Comparison of ENCODE assay signal across 8 cellular contexts in genomic region chr7:99551767-99552463, GRCh38. TPM values are rescaled to one million over a fixed set of nuclear protein-coding genes. Genes with fewer than 3 reads are reported as not detected.
DNase-seq lines count a peak whose midpoint lies in the region; ATAC-seq and TF ChIP-seq lines count a peak whose summit lies in the region.

FAM200A (minus strand) TSS chr7:99552114; CDS start chr7:99548407, 3,707 bp downstream.

- peaks cover 15% of the 10 kb centered on the region for H3K36me3 Mint-ChIP-seq in activated T-cell treated with anti-CD3 and anti-CD28 coated beads, Interleukin-2, amount 50 U/mL, for 4 hours (ENCODE audit: insufficient read depth)

- no peaks in the 10 kb centered on the region for H3K9me2 ChIP-seq in PC-3 (replicated peaks; ENCODE audit: low read length)

- H3K4me1 Mint-ChIP-seq in activated T-cell treated with anti-CD3 and anti-CD28 coated beads, Interleukin-2, amount 50 U/mL, for 4 hours (ENCODE audit: low read depth) = peaks cover 30% of the 10 kb centered on the region

- CTCF ChIA-PET in PC-3 (lab: Charles Lee) = interaction anchor here (0.5 kb wide), 1 partner anchor 52 kb away, joined by 3 read pairs; no protein-coding TSS in a partner anchor

- no TSS peak for BruUV-seq in PC-3 (replicated peaks; lab: Mats Ljungman, UMichigan)

- H3K9ac ChIP-seq in PC-3 (ENCODE audit: low read length) (peak within 1 kb of the TSS; percentile 91), muscle layer of colon (ENCODE audit: low read length) (peak within 1 kb of the TSS; percentile 98)

- H2AFZ ChIP-seq in PC-3 (ENCODE audit: low read length) = peak within 1 kb of the TSS; percentile 97

- H3K4me1 ChIP-seq in PC-3 (ENCODE audit: insufficient read depth, low read length) (no peaks in the 10 kb centered on the region), esophagus muscularis mucosa (peaks cover 16 to 38% (median 26%) of the 10 kb centered on the region in 4 donors), muscle layer of colon (ENCODE audit: insufficient read depth, low read length) (peaks cover 14% of the 10 kb centered on the region)

- H3K79me2 ChIP-seq in PC-3 (ENCODE audit: low read length) = peaks cover 9% of the 10 kb centered on the region

- H3K36me3 ChIP-seq in PC-3 (ENCODE audit: low read depth, low read length) (peaks cover 7% of the 10 kb centered on the region; the same call in 1 of the 2 replicates), esophagus muscularis mucosa (peaks cover 15 to 56% (median 21%) of the 10 kb centered on the region in 4 donors), muscle layer of colon (ENCODE audit: insufficient read depth, low read length) (peaks cover 20% of the 10 kb centered on the region)

- POLR2A ChIA-PET in PC-3 (lab: Charles Lee; ENCODE audit: unreplicated experiment) = no interaction called here

- H3K9me3 Mint-ChIP-seq in activated T-cell treated with anti-CD3 and anti-CD28 coated beads, Interleukin-2, amount 50 U/mL, for 4 hours = peaks cover 7% of the 10 kb centered on the region

- ATAC-seq in GM21447 (IDR thresholded peaks at IDR 0.05; ENCODE audit: unreplicated experiment) (peak; percentile 98), PC-3 (peak; percentile 99)
- peak; percentile 99 to 100 for ATAC-seq in activated T-cell treated with anti-CD3 and anti-CD28 coated beads, Interleukin-2, amount 50 U/mL, for 4 hours

- no peaks in the 10 kb centered on the region for H3K27me3 ChIP-seq in PC-3 (ENCODE audit: low read length)
- no peaks in the 10 kb centered on the region for H3K27me3 ChIP-seq in esophagus muscularis mucosa
- no peaks in the 10 kb centered on the region for H3K27me3 ChIP-seq in muscle layer of colon (ENCODE audit: control insufficient read depth in 1 of 2, insufficient read depth in 2 of 2, low read length in 2 of 2)

- DNase-seq in D341Med (ENCODE audit: low spot score) (peak; percentile 95), HuH-7.5 (ENCODE audit: low spot score) (peak; percentile 96), PC-3 (peak; percentile 90), esophagus muscularis mucosa (ENCODE audit: extremely low spot score) (peak; percentile 95)
- DNase-seq in activated T-cell treated with anti-CD3 and anti-CD28 coated beads, Interleukin-2, amount 50 U/mL, for 4 hours = peak; percentile 79
- DNase-seq in stimulated activated CD8-positive, alpha-beta memory T cell treated with anti-CD3 and anti-CD28 coated beads, Interleukin-7, amount 100 ng/mL, for 1 hour (ENCODE audit: low read depth in 2 of 2) = peak; percentile 65 to 73

- peak within 1 kb of the TSS; percentile 91 for H3K4me3 Mint-ChIP-seq in activated T-cell treated with anti-CD3 and anti-CD28 coated beads, Interleukin-2, amount 50 U/mL, for 4 hours

- WGBS in esophagus muscularis mucosa = under 1% methylated on average over 18 of the region's 37 CpGs

- no peaks in the 10 kb centered on the region for H4K20me1 ChIP-seq in PC-3 (ENCODE audit: low read length)

- H3K4me3 ChIP-seq in PC-3 (ENCODE audit: low read length) = peak within 1 kb of the TSS; percentile 92
- H3K4me3 ChIP-seq in esophagus muscularis mucosa = peak within 1 kb of the TSS; percentile 78 to 97 (median 86)
- H3K4me3 ChIP-seq in muscle layer of colon (ENCODE audit: low read depth in 1 of 2, low read length in 2 of 2) = peak within 1 kb of the TSS; percentile 95 to 96

- no peaks in the 10 kb centered on the region for H3F3A ChIP-seq in PC-3 (ENCODE audit: low read length, unreplicated experiment)

- peak within 1 kb of the TSS; percentile 92 for H3K4me2 ChIP-seq in PC-3 (ENCODE audit: low read length)

- H3K9me3 ChIP-seq in PC-3 (ENCODE audit: low read length) (no peaks in the 10 kb centered on the region), esophagus muscularis mucosa (no peaks in the 10 kb centered on the region), muscle layer of colon (ENCODE audit: low read length) (no peaks in the 10 kb centered on the region)

- intact Hi-C loops in PC-3 (cut with micrococcal nuclease) (loop anchor here (1.0 to 2.0 kb wide), 3 partner anchors 11 to 65 kb away; partner anchors contain the start of genes ZKSCAN5 and ZSCAN25), esophagus muscularis mucosa (cut with DNase I) (loop anchor here (5.0 kb wide), 1 partner anchor 50 kb away; the partner anchor contains the start of genes ZKSCAN5 and ZNF394)

- H3K27me3 Mint-ChIP-seq in activated T-cell treated with anti-CD3 and anti-CD28 coated beads, Interleukin-2, amount 50 U/mL, for 4 hours (ENCODE audit: low read depth) = no peaks in the 10 kb centered on the region

- TF ChIP-seq POLR2A in esophagus muscularis mucosa (IDR thresholded peaks at IDR 0.05; ENCODE audit: low read depth) = peak; percentile 61

- 0 out of 2 replicates have a peak within 1 kb of the TSS, but pooled peaks have one; percentile 11 for H3K27ac ChIP-seq in PC-3 (ENCODE audit: low read length)
- peak within 1 kb of the TSS; percentile 87 to 89 (median 88) for H3K27ac ChIP-seq in esophagus muscularis mucosa (replicated peaks in 1 of 4)
- H3K27ac ChIP-seq in muscle layer of colon (ENCODE audit: low read depth, low read length) = peak within 1 kb of the TSS; percentile 79

- TF ChIP-seq CTCF in PC-3 (conservative IDR thresholded peaks at IDR 0.05; ENCODE audit: low read depth, low read length) (no peak), esophagus muscularis mucosa (IDR thresholded peaks at IDR 0.05) (no peak)

- TF ChIP-seq EP300 in esophagus muscularis mucosa (IDR thresholded peaks at IDR 0.05) = no peak

RNA-seq across cellular contexts. Expression of gene FAM200A, which starts in this region (rescaled TPM):
- 2.2 and 3.8 TPM in 2 replicates for total RNA-seq in PC-3 (2014; rRNA removed)
- total RNA-seq in activated T-cell treated with anti-CD3 and anti-CD28 coated beads, Interleukin-2, amount 50 U/mL, for 4 hours = 1 to 10 TPM; 6.1 to 6.7 (median 6.6) TPM
- 1 to 10 TPM; 2.1 to 3.8 (median 3.3) TPM for total RNA-seq in esophagus muscularis mucosa

Comparison
In these comparisons a context has a peak if more than half of its experiments do, and no peak if none do; other contexts are left out.
1. Peak in every context shown above with its lines: DNase-seq, ATAC-seq, H3K4me3 ChIP-seq and H3K27ac ChIP-seq.
2. H3K27ac ChIP-seq: peak in every context shown above with its lines; median percentile 88 in esophagus muscularis mucosa; 79 in muscle layer of colon; 11 in PC-3.